Comparison of ENCODE assay signal across 1 cellular context in the genomic region with DNA sequence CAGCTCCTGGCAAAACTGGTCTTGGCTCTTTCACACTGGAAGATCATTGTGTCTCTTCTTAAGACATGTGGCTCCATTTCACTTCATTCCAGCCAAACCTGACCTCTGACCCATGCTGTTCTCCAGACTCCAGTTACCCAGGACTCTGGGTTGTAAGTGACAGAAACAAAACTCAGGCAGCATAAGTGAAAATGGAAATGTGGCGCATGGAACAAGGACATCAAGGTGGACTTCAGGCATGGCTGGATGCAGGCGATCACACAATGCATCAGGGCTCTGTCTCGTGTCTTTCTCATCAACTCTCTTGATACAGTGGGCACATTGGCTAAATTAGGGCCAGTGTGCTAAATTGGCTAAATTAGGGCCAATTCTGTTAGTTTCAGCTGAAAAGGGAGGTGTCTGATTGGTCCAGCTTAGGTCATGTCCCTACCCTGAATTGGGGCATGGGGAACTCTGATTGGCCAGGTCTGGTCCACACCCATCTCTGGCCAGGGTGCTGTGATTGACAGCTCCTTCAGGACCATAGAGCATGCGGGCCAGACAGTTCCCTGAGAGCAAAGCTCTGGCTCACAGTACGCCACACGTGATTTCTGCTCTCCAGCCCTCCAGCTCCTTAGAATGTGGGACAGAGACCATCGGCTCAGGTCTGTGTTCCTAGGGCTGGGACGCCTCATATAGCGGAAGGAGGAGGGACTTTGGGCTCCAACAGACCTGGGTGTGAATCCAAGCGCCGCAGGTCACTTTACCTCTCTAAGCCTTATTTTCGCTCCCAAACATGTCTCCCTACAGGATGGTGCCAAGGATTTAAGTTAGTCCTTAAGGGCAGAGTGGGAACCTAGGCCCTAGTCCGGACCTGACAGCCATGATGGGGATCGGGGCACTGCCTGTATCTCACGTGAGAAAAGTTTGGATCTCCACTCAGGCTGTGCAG.
TF ChIP-seq lines count a peak whose summit lies in the region.

No MANE protein-coding gene starts in this region.

TF ChIP-seq in K562, 482 proteins besides CTCF, POLR2A, EP300 and RAD21 (continued from another document and continues in another):
- TF ChIP-seq, protein P1, sequence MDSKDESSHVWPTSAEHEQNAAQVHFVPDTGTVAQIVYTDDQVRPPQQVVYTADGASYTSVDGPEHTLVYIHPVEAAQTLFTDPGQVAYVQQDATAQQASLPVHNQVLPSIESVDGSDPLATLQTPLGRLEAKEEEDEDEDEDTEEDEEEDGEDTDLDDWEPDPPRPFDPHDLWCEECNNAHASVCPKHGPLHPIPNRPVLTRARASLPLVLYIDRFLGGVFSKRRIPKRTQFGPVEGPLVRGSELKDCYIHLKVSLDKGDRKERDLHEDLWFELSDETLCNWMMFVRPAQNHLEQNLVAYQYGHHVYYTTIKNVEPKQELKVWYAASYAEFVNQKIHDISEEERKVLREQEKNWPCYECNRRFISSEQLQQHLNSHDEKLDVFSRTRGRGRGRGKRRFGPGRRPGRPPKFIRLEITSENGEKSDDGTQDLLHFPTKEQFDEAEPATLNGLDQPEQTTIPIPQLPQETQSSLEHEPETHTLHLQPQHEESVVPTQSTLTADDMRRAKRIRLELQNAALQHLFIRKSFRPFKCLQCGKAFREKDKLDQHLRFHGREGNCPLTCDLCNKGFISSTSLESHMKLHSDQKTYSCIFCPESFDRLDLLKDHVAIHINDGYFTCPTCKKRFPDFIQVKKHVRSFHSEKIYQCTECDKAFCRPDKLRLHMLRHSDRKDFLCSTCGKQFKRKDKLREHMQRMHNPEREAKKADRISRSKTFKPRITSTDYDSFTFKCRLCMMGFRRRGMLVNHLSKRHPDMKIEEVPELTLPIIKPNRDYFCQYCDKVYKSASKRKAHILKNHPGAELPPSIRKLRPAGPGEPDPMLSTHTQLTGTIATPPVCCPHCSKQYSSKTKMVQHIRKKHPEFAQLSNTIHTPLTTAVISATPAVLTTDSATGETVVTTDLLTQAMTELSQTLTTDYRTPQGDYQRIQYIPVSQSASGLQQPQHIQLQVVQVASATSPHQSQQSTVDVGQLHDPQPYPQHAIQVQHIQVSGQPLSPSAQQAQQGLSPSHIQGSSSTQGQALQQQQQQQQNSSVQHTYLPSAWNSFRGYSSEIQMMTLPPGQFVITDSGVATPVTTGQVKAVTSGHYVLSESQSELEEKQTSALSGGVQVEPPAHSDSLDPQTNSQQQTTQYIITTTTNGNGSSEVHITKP (IDR thresholded peaks at IDR 0.05; ENCODE audit: partially characterized antibody) = no peak
- TF ChIP-seq HCFC1 (IDR thresholded peaks at IDR 0.05; ENCODE audit: low read depth, low read length) (peak; percentile 39; the same call in 1 of the 2 replicates), POLR2H (tag; IDR thresholded peaks at IDR 0.05; ENCODE audit: low read depth) (no peak), SREBF2 (CRISPR knock-in tag; IDR thresholded peaks at IDR 0.05) (no peak), SRSF1 (IDR thresholded peaks at IDR 0.05; ENCODE audit: low read depth, low read length) (no peak), NR2C1 (IDR thresholded peaks at IDR 0.05) (0 out of 2 replicates have a peak, but pooled peaks have one; percentile 39), NR2C1 (tag; IDR thresholded peaks at IDR 0.05) (0 out of 2 replicates have a peak, but pooled peaks have one; percentile 24), CREBBP (IDR thresholded peaks at IDR 0.05; ENCODE audit: low read depth, low read length) (no peak), FOSL1 (tag; conservative IDR thresholded peaks at IDR 0.05) (0 out of 2 replicates have a peak, but pooled peaks have one; percentile 13), MEF2A (IDR thresholded peaks at IDR 0.05; ENCODE audit: control insufficient read depth, low read depth, low read length) (no peak), TAF9B (IDR thresholded peaks at IDR 0.05; ENCODE audit: partially characterized antibody) (no peak), ZNF282 (CRISPR knock-in tag; IDR thresholded peaks at IDR 0.05) (no peak), DACH1 (IDR thresholded peaks at IDR 0.05; ENCODE audit: partially characterized antibody) (no peak), CBFA2T2 (conservative IDR thresholded peaks at IDR 0.05) (no peak), ZC3H8 (IDR thresholded peaks at IDR 0.05) (no peak), JUNB (CRISPR knock-in tag; conservative IDR thresholded peaks at IDR 0.05) (no peak), ZNF263 (CRISPR knock-in tag; IDR thresholded peaks at IDR 0.05; ENCODE audit: borderline replicate concordance) (no peak), SP1 (CRISPR knock-in tag; IDR thresholded peaks at IDR 0.05) (0 out of 2 replicates have a peak, but pooled peaks have one; percentile 38), RBFOX2 (IDR thresholded peaks at IDR 0.05; ENCODE audit: low read depth, low read length) (peak; percentile 45; the same call in 1 of the 2 replicates), CBX5 (IDR thresholded peaks at IDR 0.05; ENCODE audit: borderline replicate concordance, low read depth) (no peak), HNRNPLL (IDR thresholded peaks at IDR 0.05; ENCODE audit: low read depth, low read length, poor library complexity, severe bottlenecking) (no peak), ZBTB7A (IDR thresholded peaks at IDR 0.05; ENCODE audit: borderline replicate concordance, control insufficient read depth, low read depth, low read length) (no peak), ELF2 (CRISPR knock-in tag; IDR thresholded peaks at IDR 0.05) (no peak), EP400 (IDR thresholded peaks at IDR 0.05) (peak; percentile 62), ARID1B (IDR thresholded peaks at IDR 0.05) (no peak), NUFIP1 (IDR thresholded peaks at IDR 0.05; ENCODE audit: partially characterized antibody) (no peak), NFATC3 (IDR thresholded peaks at IDR 0.05) (no peak), MAFG (tag; conservative IDR thresholded peaks at IDR 0.05) (no peak), CTBP1 (IDR thresholded peaks at IDR 0.05; ENCODE audit: borderline replicate concordance) (peak; percentile 64), SMAD4 (CRISPR knock-in tag; conservative IDR thresholded peaks at IDR 0.05) (0 out of 2 replicates have a peak, but pooled peaks have one; percentile 27), HNRNPL (IDR thresholded peaks at IDR 0.05; ENCODE audit: low read depth, low read length) (no peak)
- TF ChIP-seq, protein P2, sequence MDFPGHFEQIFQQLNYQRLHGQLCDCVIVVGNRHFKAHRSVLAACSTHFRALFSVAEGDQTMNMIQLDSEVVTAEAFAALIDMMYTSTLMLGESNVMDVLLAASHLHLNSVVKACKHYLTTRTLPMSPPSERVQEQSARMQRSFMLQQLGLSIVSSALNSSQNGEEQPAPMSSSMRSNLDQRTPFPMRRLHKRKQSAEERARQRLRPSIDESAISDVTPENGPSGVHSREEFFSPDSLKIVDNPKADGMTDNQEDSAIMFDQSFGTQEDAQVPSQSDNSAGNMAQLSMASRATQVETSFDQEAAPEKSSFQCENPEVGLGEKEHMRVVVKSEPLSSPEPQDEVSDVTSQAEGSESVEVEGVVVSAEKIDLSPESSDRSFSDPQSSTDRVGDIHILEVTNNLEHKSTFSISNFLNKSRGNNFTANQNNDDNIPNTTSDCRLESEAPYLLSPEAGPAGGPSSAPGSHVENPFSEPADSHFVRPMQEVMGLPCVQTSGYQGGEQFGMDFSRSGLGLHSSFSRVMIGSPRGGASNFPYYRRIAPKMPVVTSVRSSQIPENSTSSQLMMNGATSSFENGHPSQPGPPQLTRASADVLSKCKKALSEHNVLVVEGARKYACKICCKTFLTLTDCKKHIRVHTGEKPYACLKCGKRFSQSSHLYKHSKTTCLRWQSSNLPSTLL (IDR thresholded peaks at IDR 0.05) = no peak
- TF ChIP-seq, protein P3, sequence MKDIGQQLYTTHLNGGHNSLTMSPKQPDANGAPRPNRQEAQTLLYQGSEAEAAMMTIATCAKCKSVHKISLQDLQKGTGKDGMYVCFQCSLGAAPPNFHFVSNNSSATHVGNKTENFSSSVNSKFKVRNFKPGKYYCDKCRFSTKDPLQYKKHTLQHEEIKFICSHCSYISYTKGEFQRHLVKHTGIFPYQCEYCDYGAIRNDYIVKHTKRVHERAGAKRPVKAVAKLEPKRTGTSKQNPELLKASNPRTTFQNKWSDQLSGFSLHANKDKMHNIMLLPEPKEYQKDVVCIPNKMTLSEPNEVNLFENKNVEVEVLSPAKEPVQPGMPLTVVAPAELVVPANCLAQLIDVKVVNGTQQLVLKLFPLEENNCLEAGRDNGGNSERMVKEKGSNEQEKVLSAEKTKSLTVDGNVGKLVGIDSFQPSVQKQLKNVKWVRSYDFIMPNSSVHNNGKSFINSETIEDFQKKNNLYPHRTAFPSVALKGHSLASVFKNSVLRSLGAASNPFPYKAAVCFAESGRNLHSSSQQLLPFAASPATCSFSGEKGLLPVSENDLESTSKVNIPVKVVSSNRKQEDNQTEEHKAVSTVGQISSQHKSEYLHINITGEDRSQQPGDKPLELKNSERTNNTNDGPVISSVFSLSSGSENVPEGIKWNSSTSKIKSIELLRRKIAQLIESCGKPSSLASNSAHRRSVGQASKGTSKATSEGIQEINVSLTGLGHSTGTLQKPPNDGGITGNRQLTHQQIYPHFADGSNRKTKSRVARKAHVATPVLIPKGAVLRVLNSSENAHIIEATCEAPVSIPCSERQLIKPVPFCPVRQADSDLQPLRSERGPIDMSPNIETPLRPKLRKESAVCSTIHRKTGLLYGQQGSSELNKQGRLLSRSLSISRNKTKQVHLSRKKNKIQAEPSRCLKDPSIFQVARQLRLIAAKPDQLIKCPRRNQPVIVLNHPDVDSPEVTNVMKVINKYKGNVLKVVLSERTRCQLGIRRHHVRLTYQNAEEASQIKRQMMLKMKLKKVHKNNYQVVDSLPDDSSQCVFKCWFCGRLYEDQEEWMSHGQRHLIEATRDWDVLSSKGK (CRISPR knock-in tag; IDR thresholded peaks at IDR 0.05) = no peak
- TF ChIP-seq, protein P4, sequence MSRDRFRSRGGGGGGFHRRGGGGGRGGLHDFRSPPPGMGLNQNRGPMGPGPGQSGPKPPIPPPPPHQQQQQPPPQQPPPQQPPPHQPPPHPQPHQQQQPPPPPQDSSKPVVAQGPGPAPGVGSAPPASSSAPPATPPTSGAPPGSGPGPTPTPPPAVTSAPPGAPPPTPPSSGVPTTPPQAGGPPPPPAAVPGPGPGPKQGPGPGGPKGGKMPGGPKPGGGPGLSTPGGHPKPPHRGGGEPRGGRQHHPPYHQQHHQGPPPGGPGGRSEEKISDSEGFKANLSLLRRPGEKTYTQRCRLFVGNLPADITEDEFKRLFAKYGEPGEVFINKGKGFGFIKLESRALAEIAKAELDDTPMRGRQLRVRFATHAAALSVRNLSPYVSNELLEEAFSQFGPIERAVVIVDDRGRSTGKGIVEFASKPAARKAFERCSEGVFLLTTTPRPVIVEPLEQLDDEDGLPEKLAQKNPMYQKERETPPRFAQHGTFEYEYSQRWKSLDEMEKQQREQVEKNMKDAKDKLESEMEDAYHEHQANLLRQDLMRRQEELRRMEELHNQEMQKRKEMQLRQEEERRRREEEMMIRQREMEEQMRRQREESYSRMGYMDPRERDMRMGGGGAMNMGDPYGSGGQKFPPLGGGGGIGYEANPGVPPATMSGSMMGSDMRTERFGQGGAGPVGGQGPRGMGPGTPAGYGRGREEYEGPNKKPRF (IDR thresholded peaks at IDR 0.05; ENCODE audit: low read depth, low read length) = no peak
- TF ChIP-seq, protein P5, sequence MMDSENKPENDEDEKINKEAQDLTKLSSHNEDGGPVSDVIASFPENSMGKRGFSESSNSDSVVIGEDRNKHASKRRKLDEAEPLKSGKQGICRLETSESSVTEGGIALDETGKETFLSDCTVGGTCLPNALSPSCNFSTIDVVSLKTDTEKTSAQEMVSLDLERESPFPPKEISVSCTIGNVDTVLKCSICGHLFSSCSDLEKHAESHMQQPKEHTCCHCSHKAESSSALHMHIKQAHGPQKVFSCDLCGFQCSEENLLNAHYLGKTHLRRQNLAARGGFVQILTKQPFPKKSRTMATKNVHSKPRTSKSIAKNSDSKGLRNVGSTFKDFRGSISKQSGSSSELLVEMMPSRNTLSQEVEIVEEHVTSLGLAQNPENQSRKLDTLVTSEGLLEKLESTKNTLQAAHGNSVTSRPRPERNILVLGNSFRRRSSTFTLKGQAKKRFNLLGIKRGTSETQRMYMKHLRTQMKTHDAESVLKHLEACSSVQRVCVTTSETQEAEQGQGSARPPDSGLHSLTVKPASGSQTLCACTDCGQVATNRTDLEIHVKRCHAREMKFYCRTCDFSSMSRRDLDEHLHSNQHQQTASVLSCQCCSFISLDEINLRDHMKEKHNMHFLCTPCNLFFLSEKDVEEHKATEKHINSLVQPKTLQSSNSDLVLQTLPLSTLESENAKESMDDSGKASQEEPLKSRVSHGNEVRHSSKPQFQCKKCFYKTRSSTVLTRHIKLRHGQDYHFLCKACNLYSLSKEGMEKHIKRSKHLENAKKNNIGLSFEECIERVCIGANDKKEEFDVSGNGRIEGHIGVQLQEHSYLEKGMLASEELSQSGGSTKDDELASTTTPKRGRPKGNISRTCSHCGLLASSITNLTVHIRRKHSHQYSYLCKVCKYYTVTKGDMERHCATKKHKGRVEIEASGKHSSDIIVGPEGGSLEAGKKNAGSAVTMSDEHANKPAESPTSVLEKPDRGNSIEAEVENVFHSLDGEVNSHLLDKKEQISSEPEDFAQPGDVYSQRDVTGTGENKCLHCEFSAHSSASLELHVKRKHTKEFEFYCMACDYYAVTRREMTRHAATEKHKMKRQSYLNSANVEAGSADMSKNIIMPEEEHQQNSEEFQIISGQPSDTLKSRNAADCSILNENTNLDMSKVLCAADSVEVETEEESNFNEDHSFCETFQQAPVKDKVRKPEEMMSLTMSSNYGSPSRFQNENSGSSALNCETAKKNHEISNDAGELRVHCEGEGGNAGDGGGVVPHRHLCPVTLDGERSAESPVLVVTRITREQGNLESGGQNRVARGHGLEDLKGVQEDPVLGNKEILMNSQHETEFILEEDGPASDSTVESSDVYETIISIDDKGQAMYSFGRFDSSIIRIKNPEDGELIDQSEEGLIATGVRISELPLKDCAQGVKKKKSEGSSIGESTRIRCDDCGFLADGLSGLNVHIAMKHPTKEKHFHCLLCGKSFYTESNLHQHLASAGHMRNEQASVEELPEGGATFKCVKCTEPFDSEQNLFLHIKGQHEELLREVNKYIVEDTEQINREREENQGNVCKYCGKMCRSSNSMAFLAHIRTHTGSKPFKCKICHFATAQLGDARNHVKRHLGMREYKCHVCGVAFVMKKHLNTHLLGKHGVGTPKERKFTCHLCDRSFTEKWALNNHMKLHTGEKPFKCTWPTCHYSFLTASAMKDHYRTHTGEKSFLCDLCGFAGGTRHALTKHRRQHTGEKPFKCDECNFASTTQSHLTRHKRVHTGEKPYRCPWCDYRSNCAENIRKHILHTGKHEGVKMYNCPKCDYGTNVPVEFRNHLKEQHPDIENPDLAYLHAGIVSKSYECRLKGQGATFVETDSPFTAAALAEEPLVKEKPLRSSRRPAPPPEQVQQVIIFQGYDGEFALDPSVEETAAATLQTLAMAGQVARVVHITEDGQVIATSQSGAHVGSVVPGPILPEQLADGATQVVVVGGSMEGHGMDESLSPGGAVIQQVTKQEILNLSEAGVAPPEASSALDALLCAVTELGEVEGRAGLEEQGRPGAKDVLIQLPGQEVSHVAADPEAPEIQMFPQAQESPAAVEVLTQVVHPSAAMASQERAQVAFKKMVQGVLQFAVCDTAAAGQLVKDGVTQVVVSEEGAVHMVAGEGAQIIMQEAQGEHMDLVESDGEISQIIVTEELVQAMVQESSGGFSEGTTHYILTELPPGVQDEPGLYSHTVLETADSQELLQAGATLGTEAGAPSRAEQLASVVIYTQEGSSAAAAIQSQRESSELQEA (IDR thresholded peaks at IDR 0.05; ENCODE audit: low read depth) = no peak
- TF ChIP-seq, protein P6, sequence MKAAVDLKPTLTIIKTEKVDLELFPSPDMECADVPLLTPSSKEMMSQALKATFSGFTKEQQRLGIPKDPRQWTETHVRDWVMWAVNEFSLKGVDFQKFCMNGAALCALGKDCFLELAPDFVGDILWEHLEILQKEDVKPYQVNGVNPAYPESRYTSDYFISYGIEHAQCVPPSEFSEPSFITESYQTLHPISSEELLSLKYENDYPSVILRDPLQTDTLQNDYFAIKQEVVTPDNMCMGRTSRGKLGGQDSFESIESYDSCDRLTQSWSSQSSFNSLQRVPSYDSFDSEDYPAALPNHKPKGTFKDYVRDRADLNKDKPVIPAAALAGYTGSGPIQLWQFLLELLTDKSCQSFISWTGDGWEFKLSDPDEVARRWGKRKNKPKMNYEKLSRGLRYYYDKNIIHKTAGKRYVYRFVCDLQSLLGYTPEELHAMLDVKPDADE (conservative IDR thresholded peaks at IDR 0.05; ENCODE audit: control insufficient read depth, low read depth, low read length) = no peak
